Comparison of ENCODE assay signal across 8 cellular contexts in the genomic region with DNA sequence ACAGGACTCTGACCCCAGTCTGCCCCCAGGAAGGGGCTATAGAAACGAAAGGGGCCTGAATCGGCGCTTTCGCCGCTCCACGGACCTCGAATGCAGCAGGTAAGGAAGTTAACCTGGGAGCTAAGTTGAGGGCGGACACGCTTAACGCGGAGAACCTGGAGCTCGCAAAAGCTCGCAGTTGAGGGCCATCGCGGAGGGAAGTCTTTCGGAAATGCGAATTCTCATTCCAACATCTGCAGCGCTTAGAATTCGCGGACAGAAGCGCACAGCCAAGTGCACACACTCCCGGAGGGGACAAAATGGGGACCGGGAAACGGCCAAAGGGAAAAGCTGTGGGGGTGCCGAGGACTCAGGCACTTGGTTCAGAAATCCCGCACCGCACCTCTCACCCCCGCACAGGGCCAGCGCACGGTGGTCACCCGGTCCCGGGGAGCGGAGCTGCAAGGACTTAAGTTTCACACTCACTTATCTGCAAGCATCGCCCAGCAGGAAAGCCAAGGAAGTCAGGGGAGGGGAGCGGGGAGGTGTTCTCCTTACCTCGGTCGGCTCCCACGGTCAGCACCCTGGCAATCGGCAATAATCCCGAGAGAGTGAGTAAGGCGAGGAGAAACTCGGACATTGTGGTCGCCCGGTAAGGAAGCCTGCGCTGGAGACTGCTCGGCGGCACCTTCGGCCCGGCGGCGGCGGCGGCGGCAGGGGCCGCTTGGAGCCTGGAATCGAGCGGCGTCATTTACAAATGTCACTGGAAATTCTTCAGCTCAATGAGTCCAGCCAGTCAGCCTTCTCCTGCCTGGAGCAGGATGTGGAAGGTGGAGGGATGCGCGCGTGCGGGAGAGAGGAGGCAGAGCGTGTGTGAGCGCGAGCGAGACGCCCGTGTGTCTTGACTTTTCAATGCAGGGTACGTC. TPM values are rescaled to one million over a fixed set of nuclear protein-coding genes. Genes with fewer than 3 reads are reported as not detected.
A peak's percentile ranks its signal among the peaks of the same experiment; 100 is the strongest.
DNase-seq lines count a peak whose midpoint lies in the region; ATAC-seq and TF ChIP-seq lines count a peak whose summit lies in the region.

No MANE protein-coding gene starts in this region.

- peak overlapping the region; percentile 62 for H3K4me3 ChIP-seq in WI38 (ENCODE audit: low read depth, low read length)
- H3K4me3 ChIP-seq in foreskin fibroblast (ENCODE audit: low read depth in 1 of 2, low read length in 2 of 2) = peak overlapping the region; percentile 62 to 64

- H3K4me3 Mint-ChIP-seq in activated CD8-positive, alpha-beta memory T cell treated with anti-CD3 and anti-CD28 coated beads, Interleukin-2, amount 10 ng/mL, durations not matched to agents 7 days and 5 days = peak overlapping the region; percentile 52
- H3K4me3 Mint-ChIP-seq in nephron = peak overlapping the region; percentile 91 to 95 (median 92)

- DNase-seq in activated CD8-positive, alpha-beta memory T cell treated with anti-CD3 and anti-CD28 coated beads, Interleukin-2, amount 10 ng/mL, durations not matched to agents 7 days and 5 days = no peak
- no peak for DNase-seq in activated CD8-positive, alpha-beta memory T cell treated with anti-CD3 and anti-CD28 coated beads for 24 hours
- peak; percentile 47 for DNase-seq in HT1080 (ENCODE audit: low read depth)
- DNase-seq in foreskin fibroblast = peak; percentile 57 to 86
- no peak for DNase-seq in stimulated activated CD4-positive, alpha-beta T cell treated with anti-CD3 and anti-CD28 coated beads, Interleukin-15, amount 100 ng/mL, for 24 hours

- no peaks in the 10 kb centered on the region for H3K36me3 Mint-ChIP-seq in activated CD8-positive, alpha-beta memory T cell treated with anti-CD3 and anti-CD28 coated beads, Interleukin-2, amount 10 ng/mL, durations not matched to agents 7 days and 5 days
- H3K36me3 Mint-ChIP-seq in nephron (ENCODE audit: low read depth) = no peaks in the 10 kb centered on the region

- ATAC-seq in activated CD8-positive, alpha-beta memory T cell treated with anti-CD3 and anti-CD28 coated beads, Interleukin-2, amount 10 ng/mL, durations not matched to agents 7 days and 5 days = no peak
- ATAC-seq in HG03571 (IDR thresholded peaks at IDR 0.05; ENCODE audit: unreplicated experiment) = no peak

- H3K27ac Mint-ChIP-seq in activated CD8-positive, alpha-beta memory T cell treated with anti-CD3 and anti-CD28 coated beads, Interleukin-2, amount 10 ng/mL, durations not matched to agents 7 days and 5 days = no peak overlapping the region
- H3K27ac Mint-ChIP-seq in nephron = peak overlapping the region; percentile 36 to 94 (median 92)

- CTCF ChIA-PET in activated CD8-positive, alpha-beta memory T cell treated with anti-CD3 and anti-CD28 coated beads, Interleukin-2, amount 10 ng/mL, durations not matched to agents 7 days and 5 days (lab: Charles Lee) = no interaction called here

- TF ChIP-seq CTCF in WI38 (IDR thresholded peaks at IDR 0.05; ENCODE audit: low read depth, low read length) (no peak), foreskin fibroblast (IDR thresholded peaks at IDR 0.05; ENCODE audit: low read depth, low read length) (no peak), nephron (IDR thresholded peaks at IDR 0.05; ENCODE audit: unreplicated experiment in 3 of 3) (no peak)

- peaks cover 28% of the 10 kb centered on the region for H3K27me3 Mint-ChIP-seq in activated CD8-positive, alpha-beta memory T cell treated with anti-CD3 and anti-CD28 coated beads, Interleukin-2, amount 10 ng/mL, durations not matched to agents 7 days and 5 days
- peaks cover 58% of the 10 kb centered on the region for H3K27me3 Mint-ChIP-seq in nephron (ENCODE audit: low read depth)

- H3K9me3 Mint-ChIP-seq in activated CD8-positive, alpha-beta memory T cell treated with anti-CD3 and anti-CD28 coated beads, Interleukin-2, amount 10 ng/mL, durations not matched to agents 7 days and 5 days (ENCODE audit: low read depth) = no peaks in the 10 kb centered on the region
- no peaks in the 10 kb centered on the region for H3K9me3 Mint-ChIP-seq in nephron

- H3K4me1 Mint-ChIP-seq in activated CD8-positive, alpha-beta memory T cell treated with anti-CD3 and anti-CD28 coated beads, Interleukin-2, amount 10 ng/mL, durations not matched to agents 7 days and 5 days = peaks cover 13% of the 10 kb centered on the region
- H3K4me1 Mint-ChIP-seq in nephron = peaks cover 13% of the 10 kb centered on the region

RNA-seq across cellular contexts. Expression of gene LRP1B, which starts 0.5 kb away (rescaled TPM):
- not detected for total RNA-seq in activated CD8-positive, alpha-beta memory T cell treated with anti-CD3 and anti-CD28 coated beads, Interleukin-2, amount 10 ng/mL, durations not matched to agents 7 days and 5 days
- total RNA-seq in HT1080 (2014; rRNA removed; shearing (Covaris generic)) = 0.03 and 0.05 TPM in 2 replicates
- polyA plus RNA-seq in HT1080 (2015; cell fraction: cytosol; rRNA removed) = 0.01 and 0.03 TPM in 2 replicates
- 0.12 and 0.14 TPM in 2 replicates for polyA plus RNA-seq in HT1080 (2015; cell fraction: nucleus; rRNA removed)

Comparison
In these comparisons a context has a peak if more than half of its experiments do, and no peak if none do; other contexts are left out.
1. DNase-seq: peak in HT1080 (single experiment) and foreskin fibroblast (2 of 2); none in activated CD8-positive, alpha-beta memory T cell treated with anti-CD3 and anti-CD28 coated beads, Interleukin-2, amount 10 ng/mL, durations not matched to agents 7 days and 5 days (single experiment), activated CD8-positive, alpha-beta memory T cell treated with anti-CD3 and anti-CD28 coated beads for 24 hours (single experiment) and stimulated activated CD4-positive, alpha-beta T cell treated with anti-CD3 and anti-CD28 coated beads, Interleukin-15, amount 100 ng/mL, for 24 hours (single experiment).